In the genomic region with DNA sequence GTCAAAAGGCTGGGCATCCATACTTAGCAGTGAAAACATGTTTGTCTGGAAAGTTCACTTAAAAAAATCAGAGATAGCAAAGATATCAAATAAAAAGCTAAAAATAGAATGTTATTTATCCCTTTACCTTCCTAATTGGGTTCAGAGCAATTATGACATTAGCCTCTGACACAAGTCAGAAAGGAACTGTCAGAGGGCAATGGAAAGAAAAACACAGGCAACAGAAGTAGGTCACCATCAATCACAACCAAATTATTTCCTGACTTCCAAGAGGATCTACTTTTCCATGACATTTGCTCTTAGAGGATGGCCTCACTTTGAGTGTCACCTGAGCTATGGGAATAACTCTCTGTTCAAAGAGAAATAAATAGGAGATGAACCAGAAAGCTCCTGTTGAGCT, we compare ENCODE assay signal across 19 cellular contexts. TPM values are rescaled to one million over a fixed set of nuclear protein-coding genes. Genes with fewer than 3 reads are reported as not detected.
DNase-seq lines count a peak whose midpoint lies in the region; ATAC-seq, FAIRE-seq and TF ChIP-seq lines count a peak whose summit lies in the region.
"Had no signal": no experiment of that assay in that cellular context is flagged by ENCODE, and none has a peak within 500 bp of the region (broad histone marks: within the 10 kb centered on the region; RNA-seq: fewer than 3 reads in every experiment).

No MANE protein-coding gene starts in this region.

- H3K9me3 ChIP-seq in psoas muscle: no peaks in the 10 kb centered on the region
- H3K9me3 ChIP-seq: A549, BE2C, HAP-1 had no signal

- POLR2A ChIA-PET in HEK293T (lab: Yijun Ruan, JAX): no interaction called here

- CTCF ChIA-PET in HEK293T (lab: Yijun Ruan, JAX): interaction anchor here (1.6 kb wide), 1 partner anchor 54 kb away, joined by 3 read pairs; no protein-coding TSS in a partner anchor

- peak overlapping the region; percentile 81 for H3K27ac ChIP-seq in psoas muscle
- H3K27ac ChIP-seq in coronary artery: no peak overlapping the region
- H3K27ac ChIP-seq: A549, C4-2B had no signal

- FAIRE-seq in D721Med (lab: Jason Lieb, UNC): peak; percentile 21
- FAIRE-seq: A549, H1, HTR-8/SVneo had no signal

- DNase-seq in D721Med (ENCODE audit: insufficient read length, low spot score) (no peak), HEK293T (ENCODE audit: extremely low spot score) (no peak), psoas muscle (no peak), NCI-H510A treated with DMSO at 0.1 percent for 48 hours (lab: John Stamatoyannopoulos, UW) (no peak), NCI-H1417 (lab: John Stamatoyannopoulos, UW) (no peak), coronary artery (ENCODE audit: low spot score) (no peak), CD1c-positive myeloid dendritic cell (ENCODE audit: extremely low spot score) (no peak)
- DNase-seq: BE2C; CD8-positive, alpha-beta T cell; COR-L47; DND-41; GDM1; HFFc6 had no signal

- H3K36me3 ChIP-seq in psoas muscle (ENCODE audit: insufficient read depth in 1 of 2, low read depth in 1 of 2): peaks cover 0 to 29% of the 10 kb centered on the region in 2 donors
- H3K36me3 ChIP-seq: BE2C, HAP-1 had no signal

- TF ChIP-seq CTCF in D721Med (IDR thresholded peaks at IDR 0.05; ENCODE audit: insufficient read depth, missing control alignments): no peak
- TF ChIP-seq CTCF in psoas muscle (IDR thresholded peaks at IDR 0.05): no peak
- TF ChIP-seq CTCF in coronary artery (IDR thresholded peaks at IDR 0.05): no peak

- peaks cover 63% of the 10 kb centered on the region for H3K4me1 ChIP-seq in psoas muscle
- H3K4me1 ChIP-seq: A549, BE2C had no signal

- H3K27me3 ChIP-seq in psoas muscle (ENCODE audit: insufficient read depth in 3 of 3, low read length in 2 of 3): no peaks in the 10 kb centered on the region
- H3K27me3 ChIP-seq: BE2C had no signal

- no peak for ATAC-seq in SK-N-SH treated with all-trans-retinoic acid at 6 μM for 48 hours
- peak in 2 of 4 donors; percentile 3 to 28 for ATAC-seq in psoas muscle
- ATAC-seq: A549; CD8-positive, alpha-beta T cell had no signal

- intact Hi-C loops in psoas muscle (cut with DNase I): loop anchor here in 1 of 2 donors (5.0 kb wide), 1 partner anchor 55 kb away; a partner anchor contains a TSS

- no peak overlapping the region for H3K4me3 ChIP-seq in psoas muscle
- H3K4me3 ChIP-seq in coronary artery: no peak overlapping the region
- H3K4me3 ChIP-seq: A549, HAP-1 had no signal

TF ChIP-seq in HEK293T, 16 proteins besides CTCF, POLR2A, EP300 and RAD21:
- no peak for TF ChIP-seq CTBP1 (IDR thresholded peaks at IDR 0.05; ENCODE audit: borderline replicate concordance)
- TF ChIP-seq, protein P1, sequence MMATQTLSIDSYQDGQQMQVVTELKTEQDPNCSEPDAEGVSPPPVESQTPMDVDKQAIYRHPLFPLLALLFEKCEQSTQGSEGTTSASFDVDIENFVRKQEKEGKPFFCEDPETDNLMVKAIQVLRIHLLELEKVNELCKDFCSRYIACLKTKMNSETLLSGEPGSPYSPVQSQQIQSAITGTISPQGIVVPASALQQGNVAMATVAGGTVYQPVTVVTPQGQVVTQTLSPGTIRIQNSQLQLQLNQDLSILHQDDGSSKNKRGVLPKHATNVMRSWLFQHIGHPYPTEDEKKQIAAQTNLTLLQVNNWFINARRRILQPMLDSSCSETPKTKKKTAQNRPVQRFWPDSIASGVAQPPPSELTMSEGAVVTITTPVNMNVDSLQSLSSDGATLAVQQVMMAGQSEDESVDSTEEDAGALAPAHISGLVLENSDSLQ (IDR thresholded peaks at IDR 0.05): 0 out of 2 replicates have a peak, but pooled peaks have one; percentile 25
TF ChIP-seq in HEK293T: peak in this region for 1.

TF ChIP-seq in SK-N-SH treated with all-trans-retinoic acid at 6 μM for 48 hours, 23 proteins besides CTCF, POLR2A, EP300 and RAD21:
- TF ChIP-seq ISL1 (CRISPR knock-in tag; IDR thresholded peaks at IDR 0.05) (peak; percentile 72), GLIS3 (CRISPR knock-in tag; IDR thresholded peaks at IDR 0.05) (no peak)
- TF ChIP-seq, protein P2, sequence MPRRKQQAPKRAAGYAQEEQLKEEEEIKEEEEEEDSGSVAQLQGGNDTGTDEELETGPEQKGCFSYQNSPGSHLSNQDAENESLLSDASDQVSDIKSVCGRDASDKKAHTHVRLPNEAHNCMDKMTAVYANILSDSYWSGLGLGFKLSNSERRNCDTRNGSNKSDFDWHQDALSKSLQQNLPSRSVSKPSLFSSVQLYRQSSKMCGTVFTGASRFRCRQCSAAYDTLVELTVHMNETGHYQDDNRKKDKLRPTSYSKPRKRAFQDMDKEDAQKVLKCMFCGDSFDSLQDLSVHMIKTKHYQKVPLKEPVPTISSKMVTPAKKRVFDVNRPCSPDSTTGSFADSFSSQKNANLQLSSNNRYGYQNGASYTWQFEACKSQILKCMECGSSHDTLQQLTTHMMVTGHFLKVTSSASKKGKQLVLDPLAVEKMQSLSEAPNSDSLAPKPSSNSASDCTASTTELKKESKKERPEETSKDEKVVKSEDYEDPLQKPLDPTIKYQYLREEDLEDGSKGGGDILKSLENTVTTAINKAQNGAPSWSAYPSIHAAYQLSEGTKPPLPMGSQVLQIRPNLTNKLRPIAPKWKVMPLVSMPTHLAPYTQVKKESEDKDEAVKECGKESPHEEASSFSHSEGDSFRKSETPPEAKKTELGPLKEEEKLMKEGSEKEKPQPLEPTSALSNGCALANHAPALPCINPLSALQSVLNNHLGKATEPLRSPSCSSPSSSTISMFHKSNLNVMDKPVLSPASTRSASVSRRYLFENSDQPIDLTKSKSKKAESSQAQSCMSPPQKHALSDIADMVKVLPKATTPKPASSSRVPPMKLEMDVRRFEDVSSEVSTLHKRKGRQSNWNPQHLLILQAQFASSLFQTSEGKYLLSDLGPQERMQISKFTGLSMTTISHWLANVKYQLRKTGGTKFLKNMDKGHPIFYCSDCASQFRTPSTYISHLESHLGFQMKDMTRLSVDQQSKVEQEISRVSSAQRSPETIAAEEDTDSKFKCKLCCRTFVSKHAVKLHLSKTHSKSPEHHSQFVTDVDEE (CRISPR knock-in tag; IDR thresholded peaks at IDR 0.05): 0 out of 2 replicates have a peak, but pooled peaks have one; percentile 16

RNA-seq across cellular contexts. Expression of a gene that starts 27.5 kb away (rescaled TPM):
- total RNA-seq in psoas muscle: 100 to 1,000 TPM; 388 to 842 (median 567) TPM
- 100 to 1,000 TPM in 2 of 3 donors, 10 to 100 TPM in 1; 54.8 to 209 (median 117) TPM for polyA plus RNA-seq in psoas muscle

RNA-seq across cellular contexts. Expression of a gene that starts 55.3 kb away (rescaled TPM):
- 1,000 to 10,000 TPM in 3 of 4 donors, 100 to 1,000 TPM in 1; 995 to 3,547 (median 2,203) TPM for total RNA-seq in psoas muscle
- 1,000 to 10,000 TPM in 2 of 3 donors, 100 to 1,000 TPM in 1; 957 to 3,920 (median 1,327) TPM for polyA plus RNA-seq in psoas muscle
